22 cellular contexts compared by ENCODE assay signal in genomic region chr14:59331217-59331616, GRCh38.
DNase-seq lines count a peak whose midpoint lies in the region; ATAC-seq and TF ChIP-seq lines count a peak whose summit lies in the region.
"Had no signal": no experiment of that assay in that cellular context is flagged by ENCODE, and none has a peak within 500 bp of the region (broad histone marks: within the 10 kb centered on the region; RNA-seq: fewer than 3 reads in every experiment).

No MANE protein-coding gene starts in this region.

- intact Hi-C loops in esophagus squamous epithelium (cut with DNase I): no loop called here

- TF ChIP-seq POLR2A in esophagus squamous epithelium (IDR thresholded peaks at IDR 0.05): no peak

- 55% methylated on average over 3 of the region's 3 CpGs for WGBS in HUES64
- WGBS in esophagus squamous epithelium, 2 donors: 73 to 94% methylated on average over 3 of the region's 3 CpGs

- H3K27me3 ChIP-seq in HUES64 (ENCODE audit: insufficient read depth, low read length): no peaks in the 10 kb centered on the region
- no peaks in the 10 kb centered on the region for H3K27me3 ChIP-seq in esophagus squamous epithelium
- H3K27me3 ChIP-seq in muscle layer of colon (ENCODE audit: control insufficient read depth in 1 of 2, insufficient read depth in 2 of 2, low read length in 2 of 2): no peaks in the 10 kb centered on the region
- no peaks in the 10 kb centered on the region for H3K27me3 ChIP-seq in subcutaneous abdominal adipose tissue (ENCODE audit: control insufficient read depth in 5 of 5, insufficient read depth in 4 of 5, low read length in 5 of 5)
- H3K27me3 ChIP-seq: hepatocyte, SJCRH30 had no signal

- no peak for ATAC-seq in HG02678 (IDR thresholded peaks at IDR 0.05; ENCODE audit: unreplicated experiment)
- ATAC-seq: activated CD8-positive, alpha-beta T cell treated with anti-CD3 and anti-CD28 coated beads, Interleukin-2, amount 10 ng/mL, durations not matched to agents 7 days and 5 days; stimulated activated naive CD8-positive, alpha-beta T cell treated with anti-CD3 and anti-CD28 coated beads, Interleukin-15, Interleukin-2, amounts not matched to agents 100 U/mL and 50 U/mL, for 24 hours had no signal

- H3K36me3 ChIP-seq in HUES64 (ENCODE audit: insufficient read depth, low read length) (peaks cover 18% of the 10 kb centered on the region), esophagus squamous epithelium (peaks cover 0 to 63% (median 4%) of the 10 kb centered on the region in 3 donors), muscle layer of colon (ENCODE audit: insufficient read depth, low read length) (peaks cover 46% of the 10 kb centered on the region), subcutaneous abdominal adipose tissue (ENCODE audit: control insufficient read depth in 5 of 5, insufficient read depth in 5 of 5, low read length in 5 of 5) (peaks cover 31 to 54% (median 39%) of the 10 kb centered on the region in 5 donors)

- TF ChIP-seq CTCF in esophagus squamous epithelium (IDR thresholded peaks at IDR 0.05): no peak

- H3K9me3 ChIP-seq in HUES64 (ENCODE audit: insufficient read depth, low read depth, low read length): no peaks in the 10 kb centered on the region
- H3K9me3 ChIP-seq in esophagus squamous epithelium: no peaks in the 10 kb centered on the region
- H3K9me3 ChIP-seq in muscle layer of colon (ENCODE audit: low read length): no peaks in the 10 kb centered on the region
- H3K9me3 ChIP-seq in subcutaneous abdominal adipose tissue (ENCODE audit: control insufficient read depth in 5 of 5, low read length in 5 of 5): no peaks in the 10 kb centered on the region
- H3K9me3 ChIP-seq: SJCRH30 had no signal

- H3K4me3 ChIP-seq in HUES64 (ENCODE audit: low read length): no peak overlapping the region
- no peak overlapping the region for H3K4me3 ChIP-seq in esophagus squamous epithelium
- H3K4me3 ChIP-seq in muscle layer of colon (ENCODE audit: low read depth in 1 of 2, low read length in 2 of 2): no peak overlapping the region
- no peak overlapping the region for H3K4me3 ChIP-seq in subcutaneous abdominal adipose tissue (ENCODE audit: low read depth in 1 of 5, low read length in 5 of 5)
- H3K4me3 ChIP-seq: hepatocyte, SJCRH30 had no signal

- H3K27ac ChIP-seq in HUES64 (ENCODE audit: low read depth, low read length) (peak overlapping the region; percentile 34; the same call in 1 of the 2 replicates), esophagus squamous epithelium (peak overlapping the region in 3 of 4 donors; percentile 58 to 78 (median 77)), muscle layer of colon (ENCODE audit: low read depth, low read length) (peak overlapping the region; percentile 16), subcutaneous abdominal adipose tissue (ENCODE audit: low read depth, low read length) (peak overlapping the region; percentile 12)
- H3K27ac ChIP-seq: SJCRH30 had no signal

- peaks cover 41% of the 10 kb centered on the region for H3K4me1 ChIP-seq in HUES64 (ENCODE audit: insufficient read depth, low read length)
- peaks cover 0 to 28% (median 22%) of the 10 kb centered on the region in 3 donors for H3K4me1 ChIP-seq in esophagus squamous epithelium
- H3K4me1 ChIP-seq in muscle layer of colon (ENCODE audit: insufficient read depth, low read length): peaks cover 55% of the 10 kb centered on the region
- peaks cover 8 to 34% (median 27%) of the 10 kb centered on the region in 5 donors for H3K4me1 ChIP-seq in subcutaneous abdominal adipose tissue (ENCODE audit: control insufficient read depth in 5 of 5, insufficient read depth in 5 of 5, low read length in 5 of 5)
- H3K4me1 ChIP-seq: SJCRH30 had no signal

- DNase-seq in esophagus squamous epithelium (lab: John Stamatoyannopoulos, UW): no peak
- DNase-seq in DMS114 treated with DMSO at 0.1 percent for 48 hours (lab: John Stamatoyannopoulos, UW; ENCODE audit: unreplicated experiment): no peak
- DNase-seq in anterior cingulate cortex (lab: John Stamatoyannopoulos, UW): no peak
- DNase-seq in activated CD4-positive, alpha-beta T cell treated with anti-CD3 and anti-CD28 coated beads, Interleukin-2, amount 50 U/mL, for 1 hour: no peak
- DNase-seq: activated CD4-positive, CD25-positive, alpha-beta regulatory T cell treated with anti-CD3 and anti-CD28 coated beads, Interleukin-2, amount 50 U/mL, for 72 hours; activated CD8-positive, alpha-beta T cell treated with anti-CD3 and anti-CD28 coated beads, Interleukin-2, amount 10 ng/mL, durations not matched to agents 7 days and 5 days; activated effector memory CD4-positive, alpha-beta T cell treated with anti-CD3 and anti-CD28 coated beads, Interleukin-2, amount 50 U/mL, for 16 hours; effector CD4-positive, alpha-beta T cell; foreskin fibroblast; NCI-H1092; NCI-H187; NCI-H526; SJCRH30; stimulated activated CD4-positive, alpha-beta T cell treated with anti-CD3 and anti-CD28 coated beads, Interleukin-12 subunit alpha, Interleukin-12 subunit beta, amount 100 ng/mL, for 4 hours; stimulated activated CD4-positive, alpha-beta T cell treated with anti-CD3 and anti-CD28 coated beads, Interleukin-4, amount 100 ng/mL, for 4 hours; stimulated activated naive CD8-positive, alpha-beta T cell treated with anti-CD3 and anti-CD28 coated beads, Interleukin-15, Interleukin-2, amounts not matched to agents 100 U/mL and 50 U/mL, for 24 hours; T-helper 1 cell had no signal

- H3K9ac ChIP-seq in HUES64 (ENCODE audit: low read depth, low read length): no peak overlapping the region
- H3K9ac ChIP-seq in muscle layer of colon (ENCODE audit: low read length): no peak overlapping the region
- H3K9ac ChIP-seq in subcutaneous abdominal adipose tissue (ENCODE audit: low read length in 5 of 5): no peak overlapping the region

Comparison
In these comparisons a context has a peak if more than half of its experiments do, and no peak if none do; other contexts are left out.
1. H3K27ac ChIP-seq: peak in every context shown above with its lines; median percentile 77 in esophagus squamous epithelium; 34 in HUES64; 16 in muscle layer of colon; 12 in subcutaneous abdominal adipose tissue.